ENCODE assay signal across 3 cellular contexts in genomic region chr22:45277720-45278119, GRCh38. TPM values are rescaled to one million over a fixed set of nuclear protein-coding genes. Genes with fewer than 3 reads are reported as not detected.
"Had no signal": no experiment of that assay in that cellular context is flagged by ENCODE, and none has a peak within 500 bp of the region (broad histone marks: within the 10 kb centered on the region; RNA-seq: fewer than 3 reads in every experiment).

No MANE protein-coding gene starts in this region.

RNA-seq across cellular contexts. Expression of gene UPK3A, which starts 7.0 kb away (rescaled TPM):
- total RNA-seq: GM23338, H9, K562 had no signal
- polyA plus RNA-seq: K562 had no signal
